In the genomic region with DNA sequence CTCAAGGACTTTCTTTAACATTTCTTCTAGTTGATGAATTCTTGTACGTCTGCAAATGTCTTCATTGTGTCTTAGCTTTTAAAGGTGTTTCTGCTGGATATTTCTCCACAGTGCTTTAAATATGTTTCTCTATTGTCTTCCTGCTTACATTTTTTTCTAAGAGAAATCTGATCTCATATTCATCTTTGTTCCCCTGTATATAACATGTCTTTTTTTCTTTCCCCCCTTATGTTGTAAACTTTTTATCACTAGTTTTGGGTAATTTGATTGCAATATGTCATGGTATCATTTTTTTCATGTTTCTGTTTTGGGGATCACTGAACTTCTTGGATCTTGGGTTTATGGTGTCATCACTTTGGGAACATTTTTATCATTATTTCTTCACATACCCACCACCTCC, we compare ENCODE assay signal across 28 cellular contexts.
"Had no signal": no experiment of that assay in that cellular context is flagged by ENCODE, and none has a peak within 500 bp of the region (broad histone marks: within the 10 kb centered on the region; RNA-seq: fewer than 3 reads in every experiment).

No MANE protein-coding gene starts in this region.

- DNase-seq: stimulated activated CD4-positive, alpha-beta T cell treated with anti-CD3 and anti-CD28 coated beads, Interleukin-2, amount 100 ng/mL, for 48 hours; stimulated activated CD4-positive, alpha-beta T cell treated with anti-CD3 and anti-CD28 coated beads, Interleukin-4, amount 100 ng/mL, for 1 hour; stimulated activated CD4-positive, alpha-beta T cell treated with anti-CD3 and anti-CD28 coated beads, Interleukin-4, amount 100 ng/mL, for 24 hours; stimulated activated CD4-positive, alpha-beta T cell treated with anti-CD3 and anti-CD28 coated beads, Interleukin-4, amount 100 ng/mL, for 4 hours; stimulated activated CD8-positive, alpha-beta memory T cell treated with anti-CD3 and anti-CD28 coated beads, Interleukin-4, amount 100 ng/mL, for 48 hours; stimulated activated naive B cell treated with anti-CD40 and anti-IgM and Interleukin-4, amounts not matched to agents 10 μg/mL and 1 μg/mL and 100 μg/mL, for 72 hours; stimulated activated naive CD4-positive, alpha-beta T cell; stimulated activated naive CD4-positive, alpha-beta T cell treated with Interleukin-2 at 50 U/mL for 16 hours; stimulated activated naive CD8-positive, alpha-beta T cell treated with anti-CD3 and anti-CD28 coated beads, Interleukin-15, amount 100 ng/mL, for 72 hours; stimulated activated naive CD8-positive, alpha-beta T cell treated with anti-CD3 and anti-CD28 coated beads, Interleukin-15, Interleukin-2, amounts not matched to agents 100 U/mL and 50 U/mL, for 24 hours; stomach; substantia nigra; testis; thyroid gland; tibial artery; transverse colon; trophoblast cell; upper lobe of right lung; uterus had no signal

- H3K27ac Mint-ChIP-seq: stimulated activated effector memory CD8-positive, alpha-beta T cell treated with anti-CD3 and anti-CD28 coated beads, Interleukin-12 subunit alpha, Interleukin-12 subunit beta, amount 100 ng/mL, for 72 hours; stimulated activated memory B cell treated with anti-CD40 and anti-IgM and Interleukin-4, amounts not matched to agents 10 μg/mL and 1 μg/mL and 100 μg/mL, for 72 hours; stimulated activated naive CD8-positive, alpha-beta T cell treated with anti-CD3 and anti-CD28 coated beads, Interleukin-15, amount 100 ng/mL, for 72 hours; stimulated activated naive CD8-positive, alpha-beta T cell treated with anti-CD3 and anti-CD28 coated beads, Interleukin-15, Interleukin-2, amounts not matched to agents 100 ng/mL and 50 ng/mL, for 24 hours; type B pancreatic cell had no signal

- H3K4me3 ChIP-seq: stomach, suprapubic skin, testis, thoracic aorta, thyroid gland, tibial artery, tibial nerve, transverse colon, upper lobe of right lung, uterus, vagina had no signal

- ATAC-seq: stimulated activated effector memory CD8-positive, alpha-beta T cell treated with anti-CD3 and anti-CD28 coated beads, Interleukin-12 subunit alpha, Interleukin-12 subunit beta, amount 100 ng/mL, for 72 hours; stimulated activated memory B cell treated with anti-CD40 and anti-IgM and Interleukin-4, amounts not matched to agents 10 μg/mL and 1 μg/mL and 100 μg/mL, for 72 hours; stimulated activated naive B cell treated with anti-CD40 and anti-IgM and Interleukin-4, amounts not matched to agents 10 μg/mL and 1 μg/mL and 100 μg/mL, for 72 hours; stimulated activated naive CD8-positive, alpha-beta T cell treated with anti-CD3 and anti-CD28 coated beads, Interleukin-15, amount 100 ng/mL, for 72 hours; stimulated activated naive CD8-positive, alpha-beta T cell treated with anti-CD3 and anti-CD28 coated beads, Interleukin-15, Interleukin-2, amounts not matched to agents 100 U/mL and 50 U/mL, for 24 hours; upper lobe of right lung had no signal

- H3K36me3 ChIP-seq: uterus had no signal

- H3K4me1 ChIP-seq: stomach, suprapubic skin, testis, thyroid gland, tibial artery, tibial nerve, transverse colon, upper lobe of right lung, uterus, vagina had no signal

- H3K27ac ChIP-seq: stomach, suprapubic skin, testis, thoracic aorta, thyroid gland, tibial artery, tibial nerve, transverse colon, upper lobe of right lung, uterus, vagina had no signal

- FAIRE-seq: urothelium cell line had no signal

- H3K27me3 ChIP-seq: stomach, suprapubic skin, testis, thyroid gland, tibial artery, tibial nerve, transverse colon, upper lobe of right lung, uterus, vagina had no signal

- H3K27me3 Mint-ChIP-seq: stimulated activated memory B cell treated with anti-CD40 and anti-IgM and Interleukin-4, amounts not matched to agents 10 μg/mL and 1 μg/mL and 100 μg/mL, for 72 hours; stimulated activated naive B cell treated with anti-CD40 and anti-IgM and Interleukin-4, amounts not matched to agents 10 μg/mL and 1 μg/mL and 100 μg/mL, for 72 hours; stimulated activated naive CD8-positive, alpha-beta T cell treated with anti-CD3 and anti-CD28 coated beads, Interleukin-15, amount 100 ng/mL, for 72 hours; stimulated activated naive CD8-positive, alpha-beta T cell treated with anti-CD3 and anti-CD28 coated beads, Interleukin-15, Interleukin-2, amounts not matched to agents 100 ng/mL and 50 ng/mL, for 24 hours; type B pancreatic cell had no signal

- H3K4me3 Mint-ChIP-seq: stimulated activated effector memory CD8-positive, alpha-beta T cell treated with anti-CD3 and anti-CD28 coated beads, Interleukin-12 subunit alpha, Interleukin-12 subunit beta, amount 100 ng/mL, for 72 hours; stimulated activated memory B cell treated with anti-CD40 and anti-IgM and Interleukin-4, amounts not matched to agents 10 μg/mL and 1 μg/mL and 100 μg/mL, for 72 hours; stimulated activated naive B cell treated with anti-CD40 and anti-IgM and Interleukin-4, amounts not matched to agents 10 μg/mL and 1 μg/mL and 100 μg/mL, for 72 hours; stimulated activated naive CD8-positive, alpha-beta T cell treated with anti-CD3 and anti-CD28 coated beads, Interleukin-15, amount 100 ng/mL, for 72 hours; stimulated activated naive CD8-positive, alpha-beta T cell treated with anti-CD3 and anti-CD28 coated beads, Interleukin-15, Interleukin-2, amounts not matched to agents 100 ng/mL and 50 ng/mL, for 24 hours; type B pancreatic cell had no signal

- H3K9me3 ChIP-seq: testis, thyroid gland had no signal
